Comparison of ENCODE assay signal across 3 cellular contexts in the genomic region with DNA sequence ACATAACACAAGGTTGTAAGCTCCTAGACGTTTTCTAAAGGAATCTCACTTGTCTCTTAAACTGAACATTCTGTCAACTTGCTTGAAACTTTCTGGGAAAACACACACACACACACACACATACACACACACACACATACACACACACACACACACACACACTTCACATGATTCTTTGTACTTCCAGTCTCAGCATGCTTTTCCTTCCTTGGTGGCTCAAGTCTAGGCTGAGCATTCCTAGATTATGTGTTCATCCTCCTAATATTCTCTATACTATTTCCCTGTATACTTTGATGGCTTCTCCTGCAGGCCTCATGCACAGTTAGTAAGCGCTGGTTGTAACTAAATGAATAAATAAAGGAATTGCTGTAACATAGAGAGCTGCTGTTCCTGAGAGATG.
TF ChIP-seq lines count a peak whose summit lies in the region.

No MANE protein-coding gene starts in this region.

TF ChIP-seq in SK-N-SH, 30 proteins besides CTCF, POLR2A, EP300 and RAD21 (continued from another document):
- TF ChIP-seq, protein P1, sequence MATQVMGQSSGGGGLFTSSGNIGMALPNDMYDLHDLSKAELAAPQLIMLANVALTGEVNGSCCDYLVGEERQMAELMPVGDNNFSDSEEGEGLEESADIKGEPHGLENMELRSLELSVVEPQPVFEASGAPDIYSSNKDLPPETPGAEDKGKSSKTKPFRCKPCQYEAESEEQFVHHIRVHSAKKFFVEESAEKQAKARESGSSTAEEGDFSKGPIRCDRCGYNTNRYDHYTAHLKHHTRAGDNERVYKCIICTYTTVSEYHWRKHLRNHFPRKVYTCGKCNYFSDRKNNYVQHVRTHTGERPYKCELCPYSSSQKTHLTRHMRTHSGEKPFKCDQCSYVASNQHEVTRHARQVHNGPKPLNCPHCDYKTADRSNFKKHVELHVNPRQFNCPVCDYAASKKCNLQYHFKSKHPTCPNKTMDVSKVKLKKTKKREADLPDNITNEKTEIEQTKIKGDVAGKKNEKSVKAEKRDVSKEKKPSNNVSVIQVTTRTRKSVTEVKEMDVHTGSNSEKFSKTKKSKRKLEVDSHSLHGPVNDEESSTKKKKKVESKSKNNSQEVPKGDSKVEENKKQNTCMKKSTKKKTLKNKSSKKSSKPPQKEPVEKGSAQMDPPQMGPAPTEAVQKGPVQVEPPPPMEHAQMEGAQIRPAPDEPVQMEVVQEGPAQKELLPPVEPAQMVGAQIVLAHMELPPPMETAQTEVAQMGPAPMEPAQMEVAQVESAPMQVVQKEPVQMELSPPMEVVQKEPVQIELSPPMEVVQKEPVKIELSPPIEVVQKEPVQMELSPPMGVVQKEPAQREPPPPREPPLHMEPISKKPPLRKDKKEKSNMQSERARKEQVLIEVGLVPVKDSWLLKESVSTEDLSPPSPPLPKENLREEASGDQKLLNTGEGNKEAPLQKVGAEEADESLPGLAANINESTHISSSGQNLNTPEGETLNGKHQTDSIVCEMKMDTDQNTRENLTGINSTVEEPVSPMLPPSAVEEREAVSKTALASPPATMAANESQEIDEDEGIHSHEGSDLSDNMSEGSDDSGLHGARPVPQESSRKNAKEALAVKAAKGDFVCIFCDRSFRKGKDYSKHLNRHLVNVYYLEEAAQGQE (IDR thresholded peaks at IDR 0.05; ENCODE audit: low read depth, low read length): no peak
- TF ChIP-seq, protein P2, sequence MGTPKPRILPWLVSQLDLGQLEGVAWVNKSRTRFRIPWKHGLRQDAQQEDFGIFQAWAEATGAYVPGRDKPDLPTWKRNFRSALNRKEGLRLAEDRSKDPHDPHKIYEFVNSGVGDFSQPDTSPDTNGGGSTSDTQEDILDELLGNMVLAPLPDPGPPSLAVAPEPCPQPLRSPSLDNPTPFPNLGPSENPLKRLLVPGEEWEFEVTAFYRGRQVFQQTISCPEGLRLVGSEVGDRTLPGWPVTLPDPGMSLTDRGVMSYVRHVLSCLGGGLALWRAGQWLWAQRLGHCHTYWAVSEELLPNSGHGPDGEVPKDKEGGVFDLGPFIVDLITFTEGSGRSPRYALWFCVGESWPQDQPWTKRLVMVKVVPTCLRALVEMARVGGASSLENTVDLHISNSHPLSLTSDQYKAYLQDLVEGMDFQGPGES (IDR thresholded peaks at IDR 0.05; ENCODE audit: low read depth, low read length): no peak
- TF ChIP-seq MEF2A (IDR thresholded peaks at IDR 0.05; ENCODE audit: borderline replicate concordance, low read depth): no peak
- no peak for TF ChIP-seq FOXJ3 (CRISPR knock-in tag; IDR thresholded peaks at IDR 0.05)
- no peak for TF ChIP-seq TAF1 (IDR thresholded peaks at IDR 0.05; ENCODE audit: borderline replicate concordance, low read depth, low read length)
- no peak for TF ChIP-seq RXRA (IDR thresholded peaks at IDR 0.05; ENCODE audit: borderline replicate concordance, low read depth)
- TF ChIP-seq, protein P3, sequence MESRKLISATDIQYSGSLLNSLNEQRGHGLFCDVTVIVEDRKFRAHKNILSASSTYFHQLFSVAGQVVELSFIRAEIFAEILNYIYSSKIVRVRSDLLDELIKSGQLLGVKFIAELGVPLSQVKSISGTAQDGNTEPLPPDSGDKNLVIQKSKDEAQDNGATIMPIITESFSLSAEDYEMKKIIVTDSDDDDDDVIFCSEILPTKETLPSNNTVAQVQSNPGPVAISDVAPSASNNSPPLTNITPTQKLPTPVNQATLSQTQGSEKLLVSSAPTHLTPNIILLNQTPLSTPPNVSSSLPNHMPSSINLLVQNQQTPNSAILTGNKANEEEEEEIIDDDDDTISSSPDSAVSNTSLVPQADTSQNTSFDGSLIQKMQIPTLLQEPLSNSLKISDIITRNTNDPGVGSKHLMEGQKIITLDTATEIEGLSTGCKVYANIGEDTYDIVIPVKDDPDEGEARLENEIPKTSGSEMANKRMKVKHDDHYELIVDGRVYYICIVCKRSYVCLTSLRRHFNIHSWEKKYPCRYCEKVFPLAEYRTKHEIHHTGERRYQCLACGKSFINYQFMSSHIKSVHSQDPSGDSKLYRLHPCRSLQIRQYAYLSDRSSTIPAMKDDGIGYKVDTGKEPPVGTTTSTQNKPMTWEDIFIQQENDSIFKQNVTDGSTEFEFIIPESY (IDR thresholded peaks at IDR 0.05; ENCODE audit: borderline replicate concordance, low read depth): no peak
- TF ChIP-seq ELF1 (IDR thresholded peaks at IDR 0.05): no peak
- TF ChIP-seq YY1 (IDR thresholded peaks at IDR 0.05; ENCODE audit: low read depth): no peak
- TF ChIP-seq RFX5 (IDR thresholded peaks at IDR 0.05; ENCODE audit: low read length): no peak
- no peak for TF ChIP-seq NFIC (IDR thresholded peaks at IDR 0.05; ENCODE audit: borderline replicate concordance)

TF ChIP-seq in SK-N-SH treated with all-trans-retinoic acid at 6 μM for 48 hours, 23 proteins besides CTCF, POLR2A, EP300 and RAD21 (continued from another document):
- TF ChIP-seq OSR1 (CRISPR knock-in tag; IDR thresholded peaks at IDR 0.05) (no peak), SNAI2 (CRISPR knock-in tag; IDR thresholded peaks at IDR 0.05) (no peak), ZNF565 (CRISPR knock-in tag; conservative IDR thresholded peaks at IDR 0.05; ENCODE audit: low read depth) (no peak), ISL1 (CRISPR knock-in tag; IDR thresholded peaks at IDR 0.05) (no peak), TCF4 (CRISPR knock-in tag; IDR thresholded peaks at IDR 0.05; ENCODE audit: borderline replicate concordance) (no peak)
- TF ChIP-seq, protein P4, sequence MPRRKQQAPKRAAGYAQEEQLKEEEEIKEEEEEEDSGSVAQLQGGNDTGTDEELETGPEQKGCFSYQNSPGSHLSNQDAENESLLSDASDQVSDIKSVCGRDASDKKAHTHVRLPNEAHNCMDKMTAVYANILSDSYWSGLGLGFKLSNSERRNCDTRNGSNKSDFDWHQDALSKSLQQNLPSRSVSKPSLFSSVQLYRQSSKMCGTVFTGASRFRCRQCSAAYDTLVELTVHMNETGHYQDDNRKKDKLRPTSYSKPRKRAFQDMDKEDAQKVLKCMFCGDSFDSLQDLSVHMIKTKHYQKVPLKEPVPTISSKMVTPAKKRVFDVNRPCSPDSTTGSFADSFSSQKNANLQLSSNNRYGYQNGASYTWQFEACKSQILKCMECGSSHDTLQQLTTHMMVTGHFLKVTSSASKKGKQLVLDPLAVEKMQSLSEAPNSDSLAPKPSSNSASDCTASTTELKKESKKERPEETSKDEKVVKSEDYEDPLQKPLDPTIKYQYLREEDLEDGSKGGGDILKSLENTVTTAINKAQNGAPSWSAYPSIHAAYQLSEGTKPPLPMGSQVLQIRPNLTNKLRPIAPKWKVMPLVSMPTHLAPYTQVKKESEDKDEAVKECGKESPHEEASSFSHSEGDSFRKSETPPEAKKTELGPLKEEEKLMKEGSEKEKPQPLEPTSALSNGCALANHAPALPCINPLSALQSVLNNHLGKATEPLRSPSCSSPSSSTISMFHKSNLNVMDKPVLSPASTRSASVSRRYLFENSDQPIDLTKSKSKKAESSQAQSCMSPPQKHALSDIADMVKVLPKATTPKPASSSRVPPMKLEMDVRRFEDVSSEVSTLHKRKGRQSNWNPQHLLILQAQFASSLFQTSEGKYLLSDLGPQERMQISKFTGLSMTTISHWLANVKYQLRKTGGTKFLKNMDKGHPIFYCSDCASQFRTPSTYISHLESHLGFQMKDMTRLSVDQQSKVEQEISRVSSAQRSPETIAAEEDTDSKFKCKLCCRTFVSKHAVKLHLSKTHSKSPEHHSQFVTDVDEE (CRISPR knock-in tag; IDR thresholded peaks at IDR 0.05): no peak

TF ChIP-seq in HepG2, 621 proteins besides CTCF, POLR2A, EP300 and RAD21 (continued from another document):
- TF ChIP-seq, protein P5, sequence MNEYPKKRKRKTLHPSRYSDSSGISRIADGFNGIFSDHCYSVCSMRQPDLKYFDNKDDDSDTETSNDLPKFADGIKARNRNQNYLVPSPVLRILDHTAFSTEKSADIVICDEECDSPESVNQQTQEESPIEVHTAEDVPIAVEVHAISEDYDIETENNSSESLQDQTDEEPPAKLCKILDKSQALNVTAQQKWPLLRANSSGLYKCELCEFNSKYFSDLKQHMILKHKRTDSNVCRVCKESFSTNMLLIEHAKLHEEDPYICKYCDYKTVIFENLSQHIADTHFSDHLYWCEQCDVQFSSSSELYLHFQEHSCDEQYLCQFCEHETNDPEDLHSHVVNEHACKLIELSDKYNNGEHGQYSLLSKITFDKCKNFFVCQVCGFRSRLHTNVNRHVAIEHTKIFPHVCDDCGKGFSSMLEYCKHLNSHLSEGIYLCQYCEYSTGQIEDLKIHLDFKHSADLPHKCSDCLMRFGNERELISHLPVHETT (CRISPR knock-in tag; conservative IDR thresholded peaks at IDR 0.05): no peak
- TF ChIP-seq, protein P6, sequence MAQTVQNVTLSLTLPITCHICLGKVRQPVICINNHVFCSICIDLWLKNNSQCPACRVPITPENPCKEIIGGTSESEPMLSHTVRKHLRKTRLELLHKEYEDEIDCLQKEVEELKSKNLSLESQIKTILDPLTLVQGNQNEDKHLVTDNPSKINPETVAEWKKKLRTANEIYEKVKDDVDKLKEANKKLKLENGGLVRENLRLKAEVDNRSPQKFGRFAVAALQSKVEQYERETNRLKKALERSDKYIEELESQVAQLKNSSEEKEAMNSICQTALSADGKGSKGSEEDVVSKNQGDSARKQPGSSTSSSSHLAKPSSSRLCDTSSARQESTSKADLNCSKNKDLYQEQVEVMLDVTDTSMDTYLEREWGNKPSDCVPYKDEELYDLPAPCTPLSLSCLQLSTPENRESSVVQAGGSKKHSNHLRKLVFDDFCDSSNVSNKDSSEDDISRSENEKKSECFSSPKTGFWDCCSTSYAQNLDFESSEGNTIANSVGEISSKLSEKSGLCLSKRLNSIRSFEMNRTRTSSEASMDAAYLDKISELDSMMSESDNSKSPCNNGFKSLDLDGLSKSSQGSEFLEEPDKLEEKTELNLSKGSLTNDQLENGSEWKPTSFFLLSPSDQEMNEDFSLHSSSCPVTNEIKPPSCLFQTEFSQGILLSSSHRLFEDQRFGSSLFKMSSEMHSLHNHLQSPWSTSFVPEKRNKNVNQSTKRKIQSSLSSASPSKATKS (CRISPR knock-in tag; IDR thresholded peaks at IDR 0.05): no peak
- TF ChIP-seq TOE1 (CRISPR knock-in tag; IDR thresholded peaks at IDR 0.05) (no peak), ZNF766 (CRISPR knock-in tag; IDR thresholded peaks at IDR 0.05; ENCODE audit: borderline replicate concordance) (no peak), ZNF878 (CRISPR knock-in tag; IDR thresholded peaks at IDR 0.05) (no peak), ZSCAN22 (CRISPR knock-in tag; IDR thresholded peaks at IDR 0.05) (no peak)
- TF ChIP-seq, protein P7, sequence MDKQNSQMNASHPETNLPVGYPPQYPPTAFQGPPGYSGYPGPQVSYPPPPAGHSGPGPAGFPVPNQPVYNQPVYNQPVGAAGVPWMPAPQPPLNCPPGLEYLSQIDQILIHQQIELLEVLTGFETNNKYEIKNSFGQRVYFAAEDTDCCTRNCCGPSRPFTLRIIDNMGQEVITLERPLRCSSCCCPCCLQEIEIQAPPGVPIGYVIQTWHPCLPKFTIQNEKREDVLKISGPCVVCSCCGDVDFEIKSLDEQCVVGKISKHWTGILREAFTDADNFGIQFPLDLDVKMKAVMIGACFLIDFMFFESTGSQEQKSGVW (CRISPR knock-in tag; IDR thresholded peaks at IDR 0.05; ENCODE audit: borderline replicate concordance): no peak
- TF ChIP-seq, protein P8, sequence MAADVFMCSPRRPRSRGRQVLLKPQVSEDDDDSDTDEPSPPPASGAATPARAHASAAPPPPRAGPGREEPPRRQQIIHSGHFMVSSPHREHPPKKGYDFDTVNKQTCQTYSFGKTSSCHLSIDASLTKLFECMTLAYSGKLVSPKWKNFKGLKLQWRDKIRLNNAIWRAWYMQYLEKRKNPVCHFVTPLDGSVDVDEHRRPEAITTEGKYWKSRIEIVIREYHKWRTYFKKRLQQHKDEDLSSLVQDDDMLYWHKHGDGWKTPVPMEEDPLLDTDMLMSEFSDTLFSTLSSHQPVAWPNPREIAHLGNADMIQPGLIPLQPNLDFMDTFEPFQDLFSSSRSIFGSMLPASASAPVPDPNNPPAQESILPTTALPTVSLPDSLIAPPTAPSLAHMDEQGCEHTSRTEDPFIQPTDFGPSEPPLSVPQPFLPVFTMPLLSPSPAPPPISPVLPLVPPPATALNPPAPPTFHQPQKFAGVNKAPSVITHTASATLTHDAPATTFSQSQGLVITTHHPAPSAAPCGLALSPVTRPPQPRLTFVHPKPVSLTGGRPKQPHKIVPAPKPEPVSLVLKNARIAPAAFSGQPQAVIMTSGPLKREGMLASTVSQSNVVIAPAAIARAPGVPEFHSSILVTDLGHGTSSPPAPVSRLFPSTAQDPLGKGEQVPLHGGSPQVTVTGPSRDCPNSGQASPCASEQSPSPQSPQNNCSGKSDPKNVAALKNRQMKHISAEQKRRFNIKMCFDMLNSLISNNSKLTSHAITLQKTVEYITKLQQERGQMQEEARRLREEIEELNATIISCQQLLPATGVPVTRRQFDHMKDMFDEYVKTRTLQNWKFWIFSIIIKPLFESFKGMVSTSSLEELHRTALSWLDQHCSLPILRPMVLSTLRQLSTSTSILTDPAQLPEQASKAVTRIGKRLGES (CRISPR knock-in tag; IDR thresholded peaks at IDR 0.05; ENCODE audit: borderline replicate concordance): no peak
- TF ChIP-seq, protein P9, sequence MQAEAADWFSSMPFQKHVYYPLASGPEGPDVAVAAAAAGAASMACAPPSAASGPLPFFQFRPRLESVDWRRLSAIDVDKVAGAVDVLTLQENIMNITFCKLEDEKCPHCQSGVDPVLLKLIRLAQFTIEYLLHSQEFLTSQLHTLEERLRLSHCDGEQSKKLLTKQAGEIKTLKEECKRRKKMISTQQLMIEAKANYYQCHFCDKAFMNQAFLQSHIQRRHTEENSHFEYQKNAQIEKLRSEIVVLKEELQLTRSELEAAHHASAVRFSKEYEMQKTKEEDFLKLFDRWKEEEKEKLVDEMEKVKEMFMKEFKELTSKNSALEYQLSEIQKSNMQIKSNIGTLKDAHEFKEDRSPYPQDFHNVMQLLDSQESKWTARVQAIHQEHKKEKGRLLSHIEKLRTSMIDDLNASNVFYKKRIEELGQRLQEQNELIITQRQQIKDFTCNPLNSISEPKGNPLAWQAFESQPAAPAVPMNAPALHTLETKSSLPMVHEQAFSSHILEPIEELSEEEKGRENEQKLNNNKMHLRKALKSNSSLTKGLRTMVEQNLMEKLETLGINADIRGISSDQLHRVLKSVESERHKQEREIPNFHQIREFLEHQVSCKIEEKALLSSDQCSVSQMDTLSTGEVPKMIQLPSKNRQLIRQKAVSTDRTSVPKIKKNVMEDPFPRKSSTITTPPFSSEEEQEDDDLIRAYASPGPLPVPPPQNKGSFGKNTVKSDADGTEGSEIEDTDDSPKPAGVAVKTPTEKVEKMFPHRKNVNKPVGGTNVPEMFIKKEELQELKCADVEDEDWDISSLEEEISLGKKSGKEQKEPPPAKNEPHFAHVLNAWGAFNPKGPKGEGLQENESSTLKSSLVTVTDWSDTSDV (CRISPR knock-in tag; IDR thresholded peaks at IDR 0.05): no peak
- TF ChIP-seq, protein P10, sequence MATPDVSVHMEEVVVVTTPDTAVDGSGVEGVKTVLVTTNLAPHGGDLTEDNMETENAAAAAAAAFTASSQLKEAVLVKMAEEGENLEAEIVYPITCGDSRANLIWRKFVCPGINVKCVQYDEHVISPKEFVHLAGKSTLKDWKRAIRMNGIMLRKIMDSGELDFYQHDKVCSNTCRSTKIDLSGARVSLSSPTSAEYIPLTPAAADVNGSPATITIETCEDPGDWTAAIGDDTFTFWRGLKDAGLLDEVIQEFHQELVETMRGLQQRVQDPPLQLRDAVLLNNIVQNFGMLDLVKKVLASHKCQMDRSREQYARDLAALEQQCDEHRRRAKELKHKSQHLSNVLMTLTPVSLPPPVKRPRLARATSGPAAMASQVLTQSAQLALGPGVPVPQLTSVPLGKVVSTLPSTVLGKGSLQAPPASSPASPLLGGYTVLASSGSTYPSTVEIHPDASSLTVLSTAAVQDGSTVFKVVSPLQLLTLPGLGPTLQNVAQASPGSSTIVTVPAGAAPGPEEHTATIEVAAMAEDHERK (CRISPR knock-in tag; IDR thresholded peaks at IDR 0.05; ENCODE audit: low read depth): no peak
